6 cellular contexts compared by ENCODE assay signal in the genomic region with DNA sequence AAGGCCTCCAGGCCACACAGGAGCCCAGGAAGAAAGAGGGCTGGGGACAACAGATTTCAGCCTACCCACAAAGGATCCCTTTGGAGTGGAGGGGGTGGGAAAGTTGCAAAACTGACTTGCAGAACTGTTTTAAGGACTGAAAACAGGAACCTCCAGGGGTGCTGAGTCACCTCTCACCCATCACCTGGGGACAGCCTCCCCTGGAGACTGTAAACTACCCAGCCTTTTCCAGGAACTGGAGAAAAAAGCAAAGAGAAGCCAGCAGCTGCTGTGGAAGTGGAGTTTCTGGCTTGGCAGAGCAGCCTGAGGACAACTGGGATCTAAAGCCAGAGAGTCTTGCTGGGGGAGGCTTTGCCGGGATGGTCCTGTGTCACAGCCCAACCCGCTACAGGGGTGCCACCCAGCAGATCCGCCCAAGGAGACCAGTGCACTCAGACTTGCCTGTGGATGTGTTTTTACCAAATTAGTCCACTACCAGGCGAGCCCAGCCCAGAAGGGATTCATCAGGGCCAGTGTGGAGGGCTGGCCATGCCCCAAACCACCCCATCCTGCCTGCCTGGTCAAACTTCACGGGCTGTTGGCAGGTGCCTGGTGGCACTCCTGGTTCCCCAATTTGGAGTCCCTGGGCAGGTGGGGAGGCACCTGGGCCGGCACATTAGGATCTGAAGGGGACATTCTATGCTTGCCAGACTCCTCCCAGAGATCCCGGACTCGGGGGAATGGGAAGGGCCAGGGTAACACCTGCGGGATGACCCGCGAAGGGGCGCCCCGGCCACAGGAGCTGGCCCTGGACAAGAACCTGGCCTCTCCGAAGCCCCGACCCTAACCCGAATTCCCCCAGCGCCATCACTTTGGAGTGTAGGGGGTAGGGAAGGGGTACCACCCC. TPM values are rescaled to one million over a fixed set of nuclear protein-coding genes. Genes with fewer than 3 reads are reported as not detected.
DNase-seq lines count a peak whose midpoint lies in the region; TF ChIP-seq lines count a peak whose summit lies in the region.

No MANE protein-coding gene starts in this region.

- CTCF ChIA-PET in PC-9 (lab: Charles Lee), result no interaction called here

- POLR2A ChIA-PET in PC-9 (lab: Charles Lee; ENCODE audit: unreplicated experiment), result interaction anchor here (0.9 kb wide), 1 partner anchor 770 kb away, joined by 13 read pairs; no protein-coding TSS in a partner anchor

- peak overlapping the region; percentile 69 for H3K27ac ChIP-seq in BLaER1
- H3K27ac ChIP-seq in PC-9, result peak overlapping the region; percentile 61
- H3K27ac ChIP-seq in left ventricle myocardium inferior (replicated peaks), result peak overlapping the region; percentile 82
- H3K27ac ChIP-seq in transverse colon, result peak overlapping the region; percentile 86 to 90 (median 88)

- peak overlapping the region; percentile 89 for H3K4me3 ChIP-seq in BLaER1
- peak overlapping the region; percentile 81 for H3K4me3 ChIP-seq in PC-9
- H3K4me3 ChIP-seq in left ventricle myocardium inferior, result peak overlapping the region; percentile 77
- H3K4me3 ChIP-seq in transverse colon, result peak overlapping the region; percentile 58 to 93 (median 88)

- H3K4me1 ChIP-seq in BLaER1 (peaks cover 46% of the 10 kb centered on the region), PC-9 (replicated peaks; ENCODE audit: insufficient read depth) (peaks cover 21% of the 10 kb centered on the region), left ventricle myocardium inferior (peaks cover 34% of the 10 kb centered on the region), transverse colon (peaks cover 15 to 43% (median 35%) of the 10 kb centered on the region in 4 donors)

- TF ChIP-seq CTCF in PC-9 (conservative IDR thresholded peaks at IDR 0.05), result no peak
- TF ChIP-seq CTCF in left ventricle myocardium inferior (IDR thresholded peaks at IDR 0.05; ENCODE audit: borderline replicate concordance), result no peak
- no peak for TF ChIP-seq CTCF in transverse colon (IDR thresholded peaks at IDR 0.05)

- peak overlapping the region; percentile 79 for H3K9ac ChIP-seq in BLaER1

- H3K4me2 ChIP-seq in BLaER1 (peak overlapping the region; percentile 100), PC-9 (peak overlapping the region; percentile 86)

- H3K36me3 ChIP-seq in BLaER1 (peaks cover 23% of the 10 kb centered on the region), PC-9 (ENCODE audit: low read depth) (no peaks in the 10 kb centered on the region), left ventricle myocardium inferior (peaks cover 39% of the 10 kb centered on the region), transverse colon (peaks cover 0 to 17% (median 4%) of the 10 kb centered on the region in 4 donors)

- peaks cover 39% of the 10 kb centered on the region; the same call in 1 of the 2 replicates for H3F3A ChIP-seq in PC-9 (ENCODE audit: insufficient read depth, low read depth)

- H3K27me3 ChIP-seq in BLaER1 (peaks cover 10% of the 10 kb centered on the region; the same call in 1 of the 2 replicates), PC-9 (ENCODE audit: insufficient read depth, low read depth) (no peaks in the 10 kb centered on the region), left ventricle myocardium inferior (ENCODE audit: low read depth) (no peaks in the 10 kb centered on the region), transverse colon (no peaks in the 10 kb centered on the region)

- DNase-seq in PC-9 (peak; percentile 63 to 79), left ventricle myocardium inferior (no peak), transverse colon (no peak), NCI-H524 treated with DMSO at 0.1 percent for 48 hours (lab: John Stamatoyannopoulos, UW) (no peak), NCI-H146 (lab: John Stamatoyannopoulos, UW) (no peak)

- intact Hi-C loops in PC-9 (cut with micrococcal nuclease; ENCODE audit: unreplicated experiment) (loop anchor here (2.0 to 5.0 kb wide), 2 partner anchors 17 to 160 kb away; a partner anchor contains a TSS), left ventricle myocardium inferior (cut with micrococcal nuclease) (no loop called here), transverse colon (cut with DNase I; ENCODE audit: low total_unique reads) (no loop called here)

- 12% methylated on average over 16 of the region's 17 CpGs; no CpG with 5 or more reads in 1 of the 2 donors for WGBS in transverse colon (ENCODE audit: low coverage in 1 of 2), 2 donors

- no peaks in the 10 kb centered on the region for H3K9me2 ChIP-seq in PC-9 (ENCODE audit: insufficient read depth)

- H3K9me3 ChIP-seq in BLaER1, result no peaks in the 10 kb centered on the region
- no peaks in the 10 kb centered on the region for H3K9me3 ChIP-seq in PC-9 (ENCODE audit: insufficient read depth, low read depth)
- no peaks in the 10 kb centered on the region for H3K9me3 ChIP-seq in left ventricle myocardium inferior (replicated peaks)
- no peaks in the 10 kb centered on the region for H3K9me3 ChIP-seq in transverse colon

- H4K20me1 ChIP-seq in BLaER1 (peaks cover 30% of the 10 kb centered on the region), PC-9 (ENCODE audit: insufficient read depth) (0 out of 2 replicates have a peak, but pooled peaks cover 3% of the 10 kb centered on the region)

- in situ Hi-C loops in transverse colon (cut with MboI; ENCODE audit: low pct_ligation_motif_present in 1 of 4, low pct_unique_long_range_greater_than_20kb in 1 of 4, low sequenced_read_pairs in 3 of 4), result no loop called here

- peak overlapping the region; percentile 94 for H2AFZ ChIP-seq in PC-9

- peaks cover 18% of the 10 kb centered on the region; the same call in 1 of the 2 replicates for H3K79me2 ChIP-seq in PC-9 (ENCODE audit: low read depth)

- TF ChIP-seq EP300 in transverse colon (IDR thresholded peaks at IDR 0.05; ENCODE audit: low read depth), result no peak

- TSS peak; percentile 28 for BruUV-seq in PC-9 (replicated peaks; lab: Mats Ljungman, UMichigan)

- TF ChIP-seq POLR2A in transverse colon (IDR thresholded peaks at IDR 0.05), result no peak

RNA-seq across cellular contexts. Expression of a gene that starts 0.8 kb away (rescaled TPM):
- total RNA-seq in PC-9 (2021) (49.4 and 54.9 TPM in 2 replicates), left ventricle myocardium inferior (32.7 TPM), transverse colon (10 to 100 TPM; 13.9 to 56.5 (median 29.3) TPM)

RNA-seq across cellular contexts. Expression of a gene that starts 12.3 kb away (rescaled TPM):
- 0.44 TPM in 1 of 2 replicates, not detected in the other for total RNA-seq in PC-9 (2021)
- total RNA-seq in left ventricle myocardium inferior, result 262 TPM
- total RNA-seq in transverse colon, result under 1 TPM in 1 of 4 donors, not detected in 3; 0.55 TPM

RNA-seq across cellular contexts. Expression of a gene that starts 17.2 kb away (rescaled TPM):
- total RNA-seq in PC-9 (2021) (181 and 190 TPM in 2 replicates), left ventricle myocardium inferior (601 TPM), transverse colon (100 to 1,000 TPM; 137 to 496 (median 250) TPM)

RNA-seq across cellular contexts. Expression of a gene that starts 22.5 kb away (rescaled TPM):
- 3,808 and 4,468 TPM in 2 replicates for total RNA-seq in PC-9 (2021)
- 753 TPM for total RNA-seq in left ventricle myocardium inferior
- total RNA-seq in transverse colon, result 1,000 to 10,000 TPM in 3 of 4 donors, 100 to 1,000 TPM in 1; 896 to 2,085 (median 1,613) TPM

RNA-seq across cellular contexts. Expression of a gene that starts 24.0 kb away (rescaled TPM):
- not detected in 2 replicates for total RNA-seq in PC-9 (2021)
- not detected for total RNA-seq in left ventricle myocardium inferior
- 1 to 10 TPM in 2 of 4 donors, under 1 TPM in 1, not detected in 1; 1.00 to 4.4 (median 1.1) TPM for total RNA-seq in transverse colon

Comparison
In these comparisons a context has a peak if more than half of its experiments do, and no peak if none do; other contexts are left out.
1. DNase-seq: peak in PC-9 (2 of 2); none in left ventricle myocardium inferior (single experiment), transverse colon (single experiment), NCI-H524 treated with DMSO at 0.1 percent for 48 hours (single experiment) and NCI-H146 (single experiment).
2. RNA of a gene that starts 12.3 kb away (total RNA-seq): 262 TPM in left ventricle myocardium inferior (single experiment); 0.44 TPM in PC-9 and 0.55 TPM in transverse colon; every median in the first group is over 100 times any median in the second.
3. Peak in every context shown above with its lines, with median percentiles within 50 percentile points of each other: H3K27ac ChIP-seq and H3K4me3 ChIP-seq.